8 cellular contexts compared by ENCODE assay signal in the genomic region with DNA sequence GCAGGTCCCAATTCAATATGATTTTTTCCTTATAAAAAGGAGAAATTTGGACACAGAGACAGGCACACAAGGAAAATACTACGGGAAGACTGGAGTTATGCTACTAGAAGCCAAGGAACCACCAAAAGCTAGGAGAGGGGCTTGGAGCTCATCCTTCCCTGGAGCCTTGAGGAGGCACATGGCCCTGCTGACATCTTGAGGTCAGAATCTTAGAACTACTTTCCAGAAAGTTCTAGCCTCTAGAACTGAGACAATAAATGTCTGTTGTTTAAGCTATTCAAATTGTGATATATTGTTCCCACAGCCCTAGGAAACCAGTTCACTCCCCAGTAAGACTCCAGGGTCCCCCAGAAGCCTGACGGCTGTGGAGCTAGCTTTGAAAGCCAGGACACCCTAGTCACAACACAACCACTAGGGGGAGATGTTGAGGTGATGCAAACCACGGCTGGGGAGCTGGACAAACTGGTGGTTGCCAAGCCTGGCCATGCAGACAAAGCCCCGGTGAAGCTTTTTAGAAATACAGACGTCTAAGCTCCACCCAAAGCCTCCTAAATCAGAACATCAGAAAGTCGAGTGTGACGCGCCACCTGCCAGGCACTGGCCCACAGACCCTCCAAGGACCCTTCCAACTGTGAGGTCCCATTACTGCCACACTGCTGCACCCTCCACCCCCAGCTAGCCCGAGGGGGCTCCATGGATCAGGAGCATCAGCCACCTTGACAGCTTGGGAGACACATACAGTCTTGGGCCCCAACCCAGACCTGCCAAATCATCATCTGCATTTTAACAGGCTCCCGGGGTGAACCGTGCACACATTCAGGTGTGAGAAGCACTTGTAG.
DNase-seq lines count a peak whose midpoint lies in the region; ATAC-seq and TF ChIP-seq lines count a peak whose summit lies in the region.

No MANE protein-coding gene starts in this region.

- peaks cover 3% of the 10 kb centered on the region for H3K4me1 Mint-ChIP-seq in neural crest cell

- H3K27ac ChIP-seq in OCI-LY3 (ENCODE audit: low read length) (no peak overlapping the region), upper lobe of right lung (no peak overlapping the region)

- H4K20me1 ChIP-seq in OCI-LY3 (ENCODE audit: insufficient read depth, low read length): no peaks in the 10 kb centered on the region

- intact Hi-C loops in upper lobe of right lung (cut with DNase I): no loop called here

- no peak overlapping the region for H3K27ac Mint-ChIP-seq in neural crest cell (ENCODE audit: unreplicated experiment)

- H3K4me3 Mint-ChIP-seq in neural crest cell: no peak overlapping the region

- H3K4me1 ChIP-seq in OCI-LY3 (ENCODE audit: low read length): peaks cover 4% of the 10 kb centered on the region
- peaks cover 9% of the 10 kb centered on the region for H3K4me1 ChIP-seq in upper lobe of right lung

- H3K4me3 ChIP-seq in OCI-LY3 (ENCODE audit: low read length): 0 out of 2 replicates have a peak overlapping the region, but pooled peaks have one; percentile 3
- no peak overlapping the region for H3K4me3 ChIP-seq in upper lobe of right lung

- H3K27me3 ChIP-seq in OCI-LY3 (ENCODE audit: low read depth, low read length) (no peaks in the 10 kb centered on the region), upper lobe of right lung (no peaks in the 10 kb centered on the region)

- ATAC-seq in GM19455 (IDR thresholded peaks at IDR 0.05; ENCODE audit: unreplicated experiment) (peak; percentile 75), upper lobe of right lung (peak; percentile 90)

- H3K9me3 ChIP-seq in OCI-LY3 (ENCODE audit: insufficient read depth, low read length): no peaks in the 10 kb centered on the region
- H3K9me3 ChIP-seq in upper lobe of right lung: no peaks in the 10 kb centered on the region

- no peaks in the 10 kb centered on the region for H3K36me3 ChIP-seq in OCI-LY3 (replicated peaks; ENCODE audit: low read depth, low read length)
- H3K36me3 ChIP-seq in upper lobe of right lung: no peaks in the 10 kb centered on the region

- H2AFZ ChIP-seq in OCI-LY3 (ENCODE audit: low read depth, low read length): no peak overlapping the region

- peak; percentile 95 for TF ChIP-seq CTCF in OCI-LY3 (IDR thresholded peaks at IDR 0.05; ENCODE audit: low read depth, low read length)
- peak; percentile 80 for TF ChIP-seq CTCF in neural crest cell (conservative IDR thresholded peaks at IDR 0.05)
- peak; percentile 90 for TF ChIP-seq CTCF in upper lobe of right lung (IDR thresholded peaks at IDR 0.05)

- no peaks in the 10 kb centered on the region for H3K36me3 Mint-ChIP-seq in neural crest cell (ENCODE audit: low read depth)

- H3K9me3 Mint-ChIP-seq in neural crest cell: no peaks in the 10 kb centered on the region

- H3K79me2 ChIP-seq in OCI-LY3 (ENCODE audit: low read length): no peaks in the 10 kb centered on the region

- H3K9ac ChIP-seq in OCI-LY3 (ENCODE audit: low read length): no peak overlapping the region

- H3K27me3 Mint-ChIP-seq in neural crest cell (ENCODE audit: low read depth): no peaks in the 10 kb centered on the region

- DNase-seq in CMK (ENCODE audit: low read depth) (peak; percentile 68), HT1080 (ENCODE audit: low read depth) (peak; percentile 45), activated T-helper 1 cell treated with Interleukin-2 at 50 U/mL for 16 hours (ENCODE audit: low read depth) (peak; percentile 3), fibroblast of the conjunctiva (ENCODE audit: low read depth) (peak; percentile 55), neural crest cell (ENCODE audit: low read depth, low spot score) (peak; percentile 59), upper lobe of right lung (no peak)

- peak overlapping the region; percentile 43 for H3K4me2 ChIP-seq in OCI-LY3 (ENCODE audit: low read length)
